In the genomic region with DNA sequence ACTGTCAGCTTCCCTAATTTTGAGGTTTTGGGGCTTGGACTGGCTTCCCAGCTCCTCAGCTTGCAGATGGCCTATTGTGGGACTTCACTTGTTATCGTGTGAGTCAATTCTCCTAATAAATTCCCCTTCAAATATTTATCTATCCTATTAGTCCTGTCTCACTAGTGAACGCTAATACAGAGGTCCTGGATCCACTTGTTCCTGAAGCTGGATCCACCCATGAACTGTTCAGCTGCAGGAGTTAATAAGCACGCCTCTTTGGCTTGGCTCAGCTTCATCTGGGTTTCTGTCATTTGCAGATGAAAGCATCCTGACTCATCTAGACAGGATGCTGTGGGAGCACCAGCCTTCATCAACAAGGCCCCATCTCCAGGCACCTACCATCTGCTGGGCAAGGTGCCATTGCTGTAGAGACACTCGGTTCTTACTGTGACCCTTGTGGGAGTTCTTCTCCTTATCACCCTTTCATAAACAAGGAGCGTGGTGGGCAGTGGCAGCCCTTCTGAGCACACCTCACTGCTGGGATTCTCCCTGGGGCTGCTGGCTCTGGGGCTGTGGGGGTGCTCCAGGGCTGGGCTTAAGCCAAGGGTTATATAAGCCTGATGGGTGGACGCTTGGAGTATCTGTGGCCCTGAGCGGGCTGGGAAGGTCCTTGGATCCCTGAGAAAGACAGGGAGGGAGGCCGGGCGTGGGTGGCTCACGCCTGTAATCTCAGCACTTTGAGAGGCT, we compare ENCODE assay signal across 10 cellular contexts. TPM values are rescaled to one million over a fixed set of nuclear protein-coding genes. Genes with fewer than 3 reads are reported as not detected.
A peak's percentile ranks its signal among the peaks of the same experiment; 100 is the strongest.
DNase-seq lines count a peak whose midpoint lies in the region; ATAC-seq lines count a peak whose summit lies in the region.
"Had no signal": no experiment of that assay in that cellular context is flagged by ENCODE, and none has a peak within 500 bp of the region (broad histone marks: within the 10 kb centered on the region; RNA-seq: fewer than 3 reads in every experiment).

No MANE protein-coding gene starts in this region.

- no peaks in the 10 kb centered on the region for H3K9me3 Mint-ChIP-seq in activated CD8-positive, alpha-beta T cell treated with anti-CD3 and anti-CD28 coated beads, Interleukin-2, amount 10 ng/mL, durations not matched to agents 7 days and 5 days (ENCODE audit: insufficient read depth)

- no peaks in the 10 kb centered on the region for H3K36me3 Mint-ChIP-seq in activated CD8-positive, alpha-beta T cell treated with anti-CD3 and anti-CD28 coated beads, Interleukin-2, amount 10 ng/mL, durations not matched to agents 7 days and 5 days (ENCODE audit: low read depth)

- CTCF ChIA-PET in activated CD8-positive, alpha-beta T cell treated with anti-CD3 and anti-CD28 coated beads, Interleukin-2, amount 10 ng/mL, durations not matched to agents 7 days and 5 days (lab: Charles Lee): interaction anchor here (1.0 to 2.5 kb wide), 7 partner anchors 14 to 30 kb away, joined by 3 to 15 read pairs (median 7); no protein-coding TSS in a partner anchor

- POLR2A ChIA-PET in activated CD8-positive, alpha-beta T cell treated with anti-CD3 and anti-CD28 coated beads, Interleukin-2, amount 10 ng/mL, durations not matched to agents 7 days and 5 days (lab: Charles Lee): interaction anchor here (0.6 to 2.4 kb wide), 8 partner anchors 12 to 22 kb away, joined by 3 to 24 read pairs (median 4); a partner anchor contains a TSS

- H3K4me1 Mint-ChIP-seq in activated CD8-positive, alpha-beta T cell treated with anti-CD3 and anti-CD28 coated beads, Interleukin-2, amount 10 ng/mL, durations not matched to agents 7 days and 5 days (ENCODE audit: low read depth): peaks cover 44% of the 10 kb centered on the region

- ATAC-seq in activated CD8-positive, alpha-beta T cell treated with anti-CD3 and anti-CD28 coated beads, Interleukin-2, amount 10 ng/mL, durations not matched to agents 7 days and 5 days: peak; percentile 90
- ATAC-seq in esophagus mucosa (peak; percentile 31), HG02610 (IDR thresholded peaks at IDR 0.05; ENCODE audit: unreplicated experiment) (no peak), GM21423 (IDR thresholded peaks at IDR 0.05; ENCODE audit: unreplicated experiment) (no peak)

- H3K4me3 Mint-ChIP-seq in activated CD8-positive, alpha-beta T cell treated with anti-CD3 and anti-CD28 coated beads, Interleukin-2, amount 10 ng/mL, durations not matched to agents 7 days and 5 days: peak overlapping the region; percentile 19

- H3K27ac Mint-ChIP-seq in activated CD8-positive, alpha-beta T cell treated with anti-CD3 and anti-CD28 coated beads, Interleukin-2, amount 10 ng/mL, durations not matched to agents 7 days and 5 days: peak overlapping the region; percentile 88

- DNase-seq in DMS53 (lab: John Stamatoyannopoulos, UW) (peak; percentile 9), DMS53 treated with DMSO at 0.1 percent for 48 hours (lab: John Stamatoyannopoulos, UW; ENCODE audit: unreplicated experiment) (no peak), stromal cell of bone marrow (ENCODE audit: low read depth) (peak; percentile 34), HK-2 (ENCODE audit: unreplicated experiment) (no peak)
- DNase-seq in activated CD8-positive, alpha-beta T cell treated with anti-CD3 and anti-CD28 coated beads, Interleukin-2, amount 10 ng/mL, durations not matched to agents 7 days and 5 days: peak; percentile 83
- DNase-seq: left ventricle myocardium inferior, uterus had no signal

- no peaks in the 10 kb centered on the region for H3K27me3 Mint-ChIP-seq in activated CD8-positive, alpha-beta T cell treated with anti-CD3 and anti-CD28 coated beads, Interleukin-2, amount 10 ng/mL, durations not matched to agents 7 days and 5 days (ENCODE audit: low read depth)

RNA-seq across cellular contexts. Expression of a gene that starts 23.2 kb away (rescaled TPM):
- total RNA-seq in activated CD8-positive, alpha-beta T cell treated with anti-CD3 and anti-CD28 coated beads, Interleukin-2, amount 10 ng/mL, durations not matched to agents 7 days and 5 days: 100 to 1,000 TPM; 270 to 288 TPM
- 3.5 TPM for total RNA-seq in esophagus mucosa

RNA-seq across cellular contexts. Expression of a gene that starts 33.5 kb away (rescaled TPM):
- total RNA-seq in activated CD8-positive, alpha-beta T cell treated with anti-CD3 and anti-CD28 coated beads, Interleukin-2, amount 10 ng/mL, durations not matched to agents 7 days and 5 days: 10 to 100 TPM; 28.3 to 29.0 TPM
- 22.5 TPM for total RNA-seq in esophagus mucosa

RNA-seq across cellular contexts. Expression of a gene that starts 57.3 kb away (rescaled TPM):
- 100 to 1,000 TPM; 113 to 120 TPM for total RNA-seq in activated CD8-positive, alpha-beta T cell treated with anti-CD3 and anti-CD28 coated beads, Interleukin-2, amount 10 ng/mL, durations not matched to agents 7 days and 5 days
- total RNA-seq in esophagus mucosa: 21.3 TPM

Comparison
In these comparisons a context has a peak if more than half of its experiments do, and no peak if none do; other contexts are left out.
1. DNase-seq: peak in DMS53 (single experiment), activated CD8-positive, alpha-beta T cell treated with anti-CD3 and anti-CD28 coated beads, Interleukin-2, amount 10 ng/mL, durations not matched to agents 7 days and 5 days (single experiment) and stromal cell of bone marrow (single experiment); none in DMS53 treated with DMSO at 0.1 percent for 48 hours (single experiment) and HK-2 (single experiment).
2. ATAC-seq: peak in activated CD8-positive, alpha-beta T cell treated with anti-CD3 and anti-CD28 coated beads, Interleukin-2, amount 10 ng/mL, durations not matched to agents 7 days and 5 days (single experiment) and esophagus mucosa (single experiment); none in HG02610 (single experiment) and GM21423 (single experiment).
3. RNA of a gene that starts 23.2 kb away (total RNA-seq): 270 to 288 TPM in activated CD8-positive, alpha-beta T cell treated with anti-CD3 and anti-CD28 coated beads, Interleukin-2, amount 10 ng/mL, durations not matched to agents 7 days and 5 days; 3.5 TPM in esophagus mucosa (single experiment); every median in the first group is over 10 times any median in the second.